14 cellular contexts compared by ENCODE assay signal in the genomic region with DNA sequence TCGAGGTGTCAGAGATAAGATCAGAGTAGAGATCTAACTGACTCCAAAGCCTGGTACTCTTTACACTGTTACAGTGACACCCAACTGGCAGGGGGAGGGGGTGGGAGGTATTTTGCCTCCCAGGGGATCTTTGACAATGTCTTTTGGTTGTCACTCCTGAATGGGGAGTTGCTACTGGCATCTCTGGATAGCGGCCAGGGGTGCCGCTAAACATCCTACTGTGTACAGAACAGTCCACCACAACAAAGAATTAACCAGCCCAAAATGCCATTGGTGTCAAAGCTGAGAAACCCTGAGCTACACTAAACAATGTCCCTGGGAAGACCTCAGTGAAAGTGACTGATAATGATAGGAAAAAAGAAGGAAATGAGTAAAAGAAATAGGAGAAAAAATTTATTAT. TPM values are rescaled to one million over a fixed set of nuclear protein-coding genes. Genes with fewer than 3 reads are reported as not detected.
DNase-seq lines count a peak whose midpoint lies in the region; ATAC-seq and TF ChIP-seq lines count a peak whose summit lies in the region.
"Had no signal": no experiment of that assay in that cellular context is flagged by ENCODE, and none has a peak within 500 bp of the region (broad histone marks: within the 10 kb centered on the region; RNA-seq: fewer than 3 reads in every experiment).

No MANE protein-coding gene starts in this region.

- no peak for TF ChIP-seq EP300 in suprapubic skin (IDR thresholded peaks at IDR 0.05)

- H3K36me3 ChIP-seq in heart left ventricle, result no peaks in the 10 kb centered on the region
- no peaks in the 10 kb centered on the region for H3K36me3 ChIP-seq in lower lobe of right lung
- H3K36me3 ChIP-seq in suprapubic skin, result no peaks in the 10 kb centered on the region

- TF ChIP-seq POLR2A in heart left ventricle (IDR thresholded peaks at IDR 0.05) (no peak), suprapubic skin (IDR thresholded peaks at IDR 0.05) (no peak)

- no peak for TF ChIP-seq CTCF in heart left ventricle (IDR thresholded peaks at IDR 0.05)
- TF ChIP-seq CTCF in lower lobe of right lung (IDR thresholded peaks at IDR 0.05), result no peak
- no peak for TF ChIP-seq CTCF in suprapubic skin (IDR thresholded peaks at IDR 0.05)

- H3K9me3 ChIP-seq in heart left ventricle (peaks cover 0 to under 1% (median 0%) of the 10 kb centered on the region in 12 donors), lower lobe of right lung (no peaks in the 10 kb centered on the region), suprapubic skin (no peaks in the 10 kb centered on the region)

- ATAC-seq in heart left ventricle (no peak), left ventricle myocardium superior (no peak), lower lobe of right lung (no peak), HG02973 (IDR thresholded peaks at IDR 0.05; ENCODE audit: unreplicated experiment) (no peak), HG02885 (IDR thresholded peaks at IDR 0.05; ENCODE audit: poor library complexity, unreplicated experiment) (no peak)

- no peaks in the 10 kb centered on the region for H3K27me3 ChIP-seq in heart left ventricle
- no peaks in the 10 kb centered on the region for H3K27me3 ChIP-seq in lower lobe of right lung (ENCODE audit: low read depth)
- H3K27me3 ChIP-seq in suprapubic skin, result no peaks in the 10 kb centered on the region

- DNase-seq in heart left ventricle, result no peak
- no peak for DNase-seq in left ventricle myocardium superior
- DNase-seq in lower lobe of right lung, result no peak
- no peak for DNase-seq in suprapubic skin (ENCODE audit: low spot score in 2 of 2)
- DNase-seq in activated T-cell treated with anti-CD3 and anti-CD28 coated beads for 4 hours, result no peak
- DNase-seq: H7, NCI-H1105 treated with DMSO at 0.1 percent for 48 hours, NCI-H1930, NCI-H2171, NCI-H446 treated with DMSO at 0.1 percent for 48 hours, NCI-H82 had no signal

- H3K27ac ChIP-seq in heart left ventricle (peak overlapping the region in 11 of 12 donors; percentile 13 to 99 (median 93)), adipose tissue (ENCODE audit: low read depth, low read length) (peak overlapping the region; percentile 46), lower lobe of right lung (peak overlapping the region; percentile 88), suprapubic skin (peak overlapping the region; percentile 68)

- WGBS in heart left ventricle, 4 donors, result 43 to 65% (median 50%) methylated on average over 3 of the region's 3 CpGs
- WGBS in adipose tissue, 3 donors, result 39 to 71% (median 65%) methylated on average over 3 of the region's 3 CpGs
- 44% methylated on average over 3 of the region's 3 CpGs for WGBS in suprapubic skin

- H3K4me1 ChIP-seq in heart left ventricle (peaks cover 0 to 56% (median 29%) of the 10 kb centered on the region in 12 donors), lower lobe of right lung (peaks cover 35% of the 10 kb centered on the region), suprapubic skin (peaks cover 27% of the 10 kb centered on the region)

- intact Hi-C loops in heart left ventricle (cut with DNase I), result loop anchor here in 1 of 10 donors (10.0 kb wide), 1 partner anchor 433 kb away; a partner anchor contains a TSS
- intact Hi-C loops in left ventricle myocardium superior (cut with micrococcal nuclease), result no loop called here
- intact Hi-C loops in lower lobe of right lung (cut with DNase I), result no loop called here

- peak overlapping the region in 6 of 12 donors; percentile 2 to 53 (median 9) for H3K4me3 ChIP-seq in heart left ventricle
- peak overlapping the region; percentile 39 for H3K4me3 ChIP-seq in lower lobe of right lung
- H3K4me3 ChIP-seq in suprapubic skin, result peak overlapping the region; percentile 2

RNA-seq across cellular contexts. Expression of a gene that starts 3.2 kb away (rescaled TPM):
- total RNA-seq in heart left ventricle (10 to 100 TPM in 2 of 9 donors, 1 to 10 TPM in 7; 1.8 to 35.5 (median 3.1) TPM), left ventricle myocardium superior (5.0 TPM), lower lobe of right lung (62.3 TPM), suprapubic skin (1 to 10 TPM in 3 of 4 donors, under 1 TPM in 1; 0.81 to 2.9 (median 2.1) TPM)
- polyA plus RNA-seq in heart left ventricle (1 to 10 TPM in 1 of 2 donors, under 1 TPM in 1; 0.38 to 2.4 TPM), adipose tissue (1 to 10 TPM in 2 of 3 donors, under 1 TPM in 1; 0.67 to 4.5 (median 1.6) TPM)
- total RNA-seq: H7 had no signal

RNA-seq across cellular contexts. Expression of a gene that starts 37.1 kb away (rescaled TPM):
- 10 to 100 TPM in 1 of 9 donors, 1 to 10 TPM in 2, under 1 TPM in 5, not detected in 1; 0.24 to 11.1 (median 0.80) TPM for total RNA-seq in heart left ventricle
- 1 to 10 TPM in 1 of 2 donors, under 1 TPM in 1; 0.11 to 1.1 TPM for polyA plus RNA-seq in heart left ventricle
- 1.0 TPM for total RNA-seq in left ventricle myocardium superior
- polyA plus RNA-seq in adipose tissue, result 10 to 100 TPM in 1 of 3 donors, 1 to 10 TPM in 2; 1.2 to 10.0 (median 3.9) TPM
- total RNA-seq in lower lobe of right lung, result 29.4 TPM
- under 1 TPM in 1 of 4 donors, not detected in 3; 0.34 TPM for total RNA-seq in suprapubic skin
- total RNA-seq: H7 had no signal

RNA-seq across cellular contexts. Expression of a gene that starts 46.4 kb away (rescaled TPM):
- 10 to 100 TPM in 2 of 9 donors, 1 to 10 TPM in 7; 1.8 to 39.4 (median 4.7) TPM for total RNA-seq in heart left ventricle
- polyA plus RNA-seq in heart left ventricle, result 1 to 10 TPM in 1 of 2 donors, under 1 TPM in 1; 0.15 to 4.8 TPM
- total RNA-seq in left ventricle myocardium superior, result 4.3 TPM
- 10 to 100 TPM in 2 of 3 donors, 1 to 10 TPM in 1; 4.4 to 59.0 (median 27.8) TPM for polyA plus RNA-seq in adipose tissue
- total RNA-seq in lower lobe of right lung, result 105 TPM
- total RNA-seq in suprapubic skin, result 1 to 10 TPM in 2 of 4 donors, under 1 TPM in 2; 0.60 to 1.7 (median 1.0) TPM
- total RNA-seq: H7 had no signal
